1 cellular context compared by ENCODE assay signal in the genomic region with DNA sequence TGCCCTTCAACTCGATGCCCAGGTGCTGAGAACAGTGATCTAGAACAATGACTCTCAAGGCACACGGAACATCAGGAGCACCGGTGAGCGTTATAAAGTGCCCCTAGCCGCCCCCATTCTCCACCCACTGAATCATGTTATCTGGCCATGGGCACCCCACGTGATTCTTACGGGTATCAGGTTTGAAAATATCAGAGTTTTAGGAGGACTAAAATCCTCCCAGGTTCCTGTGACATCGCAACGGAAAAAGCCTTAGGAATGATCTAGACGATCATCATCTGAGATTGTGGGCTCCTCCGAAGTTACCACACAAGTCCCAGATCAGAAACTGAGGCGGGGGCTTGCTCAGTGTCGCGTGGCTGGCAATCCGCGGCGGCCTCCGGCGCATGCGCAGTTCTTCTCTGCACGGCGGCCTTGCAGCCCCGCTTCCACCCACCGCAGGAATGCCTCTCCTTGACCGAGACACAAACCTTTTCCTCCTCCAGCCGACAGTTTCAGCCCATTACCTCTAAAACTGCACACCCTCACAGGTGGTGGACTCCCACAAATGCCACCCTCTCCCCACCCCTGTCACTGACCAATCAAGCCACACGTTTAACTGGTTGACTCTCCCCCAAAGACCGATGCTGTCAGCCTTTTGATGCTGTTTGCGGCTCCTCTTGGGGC.
A peak's percentile ranks its signal among the peaks of the same experiment; 100 is the strongest.
TF ChIP-seq lines count a peak whose summit lies in the region.

No MANE protein-coding gene starts in this region.

TF ChIP-seq in HCT116, 20 proteins besides CTCF, POLR2A, EP300 and RAD21 (continued from another document):
- TF ChIP-seq, protein P1, sequence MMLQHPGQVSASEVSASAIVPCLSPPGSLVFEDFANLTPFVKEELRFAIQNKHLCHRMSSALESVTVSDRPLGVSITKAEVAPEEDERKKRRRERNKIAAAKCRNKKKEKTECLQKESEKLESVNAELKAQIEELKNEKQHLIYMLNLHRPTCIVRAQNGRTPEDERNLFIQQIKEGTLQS (IDR thresholded peaks at IDR 0.05) = no peak
- TF ChIP-seq SRF (IDR thresholded peaks at IDR 0.05; ENCODE audit: low read depth) = no peak
- TF ChIP-seq CBX3 (IDR thresholded peaks at IDR 0.05; ENCODE audit: low read depth) = no peak
- no peak for TF ChIP-seq YY1 (IDR thresholded peaks at IDR 0.05; ENCODE audit: extremely low read depth, insufficient replicate concordance, low read depth, low read length)
- TF ChIP-seq TCF7L2 (IDR thresholded peaks at IDR 0.05; ENCODE audit: borderline replicate concordance, extremely low read depth, insufficient read depth, insufficient read length) = no peak
- TF ChIP-seq EZH2phosphoT487 (IDR thresholded peaks at IDR 0.05; ENCODE audit: borderline replicate concordance) = no peak
- TF ChIP-seq EZH2 (IDR thresholded peaks at IDR 0.05) = no peak
- TF ChIP-seq SP1 (IDR thresholded peaks at IDR 0.05; ENCODE audit: low read depth) = no peak
- TF ChIP-seq, protein P2, sequence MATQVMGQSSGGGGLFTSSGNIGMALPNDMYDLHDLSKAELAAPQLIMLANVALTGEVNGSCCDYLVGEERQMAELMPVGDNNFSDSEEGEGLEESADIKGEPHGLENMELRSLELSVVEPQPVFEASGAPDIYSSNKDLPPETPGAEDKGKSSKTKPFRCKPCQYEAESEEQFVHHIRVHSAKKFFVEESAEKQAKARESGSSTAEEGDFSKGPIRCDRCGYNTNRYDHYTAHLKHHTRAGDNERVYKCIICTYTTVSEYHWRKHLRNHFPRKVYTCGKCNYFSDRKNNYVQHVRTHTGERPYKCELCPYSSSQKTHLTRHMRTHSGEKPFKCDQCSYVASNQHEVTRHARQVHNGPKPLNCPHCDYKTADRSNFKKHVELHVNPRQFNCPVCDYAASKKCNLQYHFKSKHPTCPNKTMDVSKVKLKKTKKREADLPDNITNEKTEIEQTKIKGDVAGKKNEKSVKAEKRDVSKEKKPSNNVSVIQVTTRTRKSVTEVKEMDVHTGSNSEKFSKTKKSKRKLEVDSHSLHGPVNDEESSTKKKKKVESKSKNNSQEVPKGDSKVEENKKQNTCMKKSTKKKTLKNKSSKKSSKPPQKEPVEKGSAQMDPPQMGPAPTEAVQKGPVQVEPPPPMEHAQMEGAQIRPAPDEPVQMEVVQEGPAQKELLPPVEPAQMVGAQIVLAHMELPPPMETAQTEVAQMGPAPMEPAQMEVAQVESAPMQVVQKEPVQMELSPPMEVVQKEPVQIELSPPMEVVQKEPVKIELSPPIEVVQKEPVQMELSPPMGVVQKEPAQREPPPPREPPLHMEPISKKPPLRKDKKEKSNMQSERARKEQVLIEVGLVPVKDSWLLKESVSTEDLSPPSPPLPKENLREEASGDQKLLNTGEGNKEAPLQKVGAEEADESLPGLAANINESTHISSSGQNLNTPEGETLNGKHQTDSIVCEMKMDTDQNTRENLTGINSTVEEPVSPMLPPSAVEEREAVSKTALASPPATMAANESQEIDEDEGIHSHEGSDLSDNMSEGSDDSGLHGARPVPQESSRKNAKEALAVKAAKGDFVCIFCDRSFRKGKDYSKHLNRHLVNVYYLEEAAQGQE (IDR thresholded peaks at IDR 0.05; ENCODE audit: low read depth) = no peak
- peak; percentile 90 for TF ChIP-seq POLR2AphosphoS5 (IDR thresholded peaks at IDR 0.05; ENCODE audit: low read depth, low read length)
- peak; percentile 12; the same call in 1 of the 2 replicates for TF ChIP-seq SIN3A (IDR thresholded peaks at IDR 0.05; ENCODE audit: low read depth)
- TF ChIP-seq CEBPB (IDR thresholded peaks at IDR 0.05; ENCODE audit: low read depth) = no peak
